In genomic region chrX:99384594-99385374, GRCh38 we compare ENCODE assay signal across 36 cellular contexts.
"Had no signal": no experiment of that assay in that cellular context is flagged by ENCODE, and none has a peak within 500 bp of the region (broad histone marks: within the 10 kb centered on the region; RNA-seq: fewer than 3 reads in every experiment).

No MANE protein-coding gene starts in this region.

- H3K4me1 ChIP-seq: adrenal gland, body of pancreas, breast epithelium had no signal

- FAIRE-seq: astrocyte, TTC549 had no signal

- H3K4me3 Mint-ChIP-seq: activated B cell treated with CpG ODN at 0.5 μM for 24 hours; activated CD4-positive, alpha-beta memory T cell treated with anti-CD3 and anti-CD28 coated beads for 36 hours; activated CD4-positive, alpha-beta T cell treated with anti-CD3 and anti-CD28 coated beads, Interleukin-2, amount 10 ng/mL, durations not matched to agents 24 days and 14 days; activated CD8-positive, alpha-beta T cell treated with anti-CD3 and anti-CD28 coated beads for 36 hours; activated naive CD4-positive, alpha-beta T cell treated with anti-CD3 and anti-CD28 coated beads for 36 hours; activated naive CD8-positive, alpha-beta T cell treated with anti-CD3 and anti-CD28 coated beads for 36 hours; activated T-cell treated with anti-CD3 and anti-CD28 coated beads, Interleukin-2, amount 50 U/mL, for 4 hours; activated T-cell treated with anti-CD3 and anti-CD28 coated beads, Interleukin-2, amount 50 U/mL, for 72 hours; activated T-helper 1 cell treated with anti-CD3 and anti-CD28 coated beads, Interleukin-12 subunit alpha, Interleukin-12 subunit beta, Interleukin-2, Interleukin-4 antibody, amounts not matched to agents 30 ng/mL and 10 ng/mL and 1 ng/mL, durations not matched to agents 14 hours and 24 hours and 36 hours; activated T-helper 17 cell treated with anti-CD3 and anti-CD28 coated beads, Interleukin-2, amount 50 U/mL, for 72 hours; T-helper 1 cell treated with Interleukin-12 subunit alpha and Interleukin-12 subunit beta and Interleukin-4 antibody, amounts not matched to agents 30 μg/mL and 1 μg/mL, for 36 hours; T-helper 2 cell treated with Interferon-gamma antibody and Interleukin-4, amounts not matched to agents 5 μg/mL and 100 μg/mL, for 36 hours had no signal

- DNase-seq: activated B cell treated with CpG ODN at 0.5 μM for 24 hours; activated CD4-positive, alpha-beta memory T cell treated with anti-CD3 and anti-CD28 coated beads for 36 hours; activated CD4-positive, alpha-beta T cell treated with anti-CD3 and anti-CD28 coated beads for 4 hours; activated CD4-positive, alpha-beta T cell treated with anti-CD3 and anti-CD28 coated beads, Interleukin-2, amount 10 ng/mL, durations not matched to agents 24 days and 14 days; activated CD4-positive, alpha-beta T cell treated with anti-CD3 and anti-CD28 coated beads, Interleukin-2, amount 50 U/mL, for 1 hour; activated CD4-positive, alpha-beta T cell treated with anti-CD3 and anti-CD28 coated beads, Interleukin-2, amount 50 U/mL, for 4 hours; activated CD4-positive, CD25-positive, alpha-beta regulatory T cell treated with anti-CD3 and anti-CD28 coated beads, Interleukin-2, amount 50 U/mL, for 72 hours; activated CD8-positive, alpha-beta memory T cell treated with anti-CD3 and anti-CD28 coated beads, Interleukin-2, amount 50 U/mL, for 4 hours; activated CD8-positive, alpha-beta T cell treated with anti-CD3 and anti-CD28 coated beads for 36 hours; activated effector memory CD4-positive, alpha-beta T cell treated with anti-CD3 and anti-CD28 coated beads, Interleukin-2, amount 50 U/mL, for 16 hours; activated gamma-delta T cell treated with Interleukin-2 at 50 U/mL for 16 hours; activated naive CD4-positive, alpha-beta T cell; activated naive CD4-positive, alpha-beta T cell treated with anti-CD3 and anti-CD28 coated beads for 36 hours; activated naive CD4-positive, alpha-beta T cell treated with anti-CD3 and anti-CD28 coated beads, Interleukin-2, amount 50 U/mL, for 16 hours; activated naive CD8-positive, alpha-beta T cell treated with anti-CD3 and anti-CD28 coated beads for 36 hours; activated T-cell treated with anti-CD3 and anti-CD28 coated beads for 4 hours; activated T-cell treated with anti-CD3 and anti-CD28 coated beads, Interleukin-2, amount 50 U/mL, for 1 hour; activated T-cell treated with anti-CD3 and anti-CD28 coated beads, Interleukin-2, amount 50 U/mL, for 4 hours; activated T-cell treated with anti-CD3 and anti-CD28 coated beads, Interleukin-2, amount 50 U/mL, for 72 hours; adrenal gland; amniotic stem cell; aorta; body of pancreas; brain microvascular endothelial cell; central memory CD4-positive, alpha-beta T cell; T-helper 2 cell; T-helper 9 cell had no signal

- H3K4me1 Mint-ChIP-seq: activated B cell treated with CpG ODN at 0.5 μM for 24 hours; activated CD4-positive, alpha-beta T cell treated with anti-CD3 and anti-CD28 coated beads, Interleukin-2, amount 10 ng/mL, durations not matched to agents 24 days and 14 days; activated naive CD8-positive, alpha-beta T cell treated with anti-CD3 and anti-CD28 coated beads for 36 hours; activated T-helper 17 cell treated with anti-CD3 and anti-CD28 coated beads, Interleukin-2, amount 50 U/mL, for 72 hours had no signal

- H3K4me3 ChIP-seq: adrenal gland, body of pancreas, breast epithelium had no signal

- H3K9me3 Mint-ChIP-seq: activated CD4-positive, alpha-beta T cell treated with anti-CD3 and anti-CD28 coated beads, Interleukin-2, amount 10 ng/mL, durations not matched to agents 24 days and 14 days; activated CD8-positive, alpha-beta T cell treated with anti-CD3 and anti-CD28 coated beads for 36 hours; activated naive CD8-positive, alpha-beta T cell treated with anti-CD3 and anti-CD28 coated beads for 36 hours; T-helper 1 cell treated with Interleukin-12 subunit alpha and Interleukin-12 subunit beta and Interleukin-4 antibody, amounts not matched to agents 30 μg/mL and 1 μg/mL, for 36 hours had no signal

- H3K27ac Mint-ChIP-seq: activated B cell treated with CpG ODN at 0.5 μM for 24 hours; activated CD4-positive, alpha-beta memory T cell treated with anti-CD3 and anti-CD28 coated beads for 36 hours; activated CD4-positive, alpha-beta T cell treated with anti-CD3 and anti-CD28 coated beads, Interleukin-2, amount 10 ng/mL, durations not matched to agents 24 days and 14 days; activated CD8-positive, alpha-beta T cell treated with anti-CD3 and anti-CD28 coated beads for 36 hours; activated naive CD4-positive, alpha-beta T cell treated with anti-CD3 and anti-CD28 coated beads for 36 hours; activated naive CD4-positive, alpha-beta T cell treated with anti-CD3 and anti-CD28 coated beads, Interleukin-2, amount 50 U/mL, for 72 hours; activated naive CD8-positive, alpha-beta T cell treated with anti-CD3 and anti-CD28 coated beads for 36 hours; activated T-cell treated with anti-CD3 and anti-CD28 coated beads, Interleukin-2, amount 50 U/mL, for 72 hours; activated T-helper 1 cell treated with anti-CD3 and anti-CD28 coated beads, Interleukin-12 subunit alpha, Interleukin-12 subunit beta, Interleukin-2, Interleukin-4 antibody, amounts not matched to agents 30 ng/mL and 10 ng/mL and 1 ng/mL, durations not matched to agents 14 hours and 24 hours and 36 hours; activated T-helper 17 cell treated with anti-CD3 and anti-CD28 coated beads, Interleukin-2, amount 50 U/mL, for 72 hours; T-helper 1 cell treated with Interleukin-12 subunit alpha and Interleukin-12 subunit beta and Interleukin-4 antibody, amounts not matched to agents 30 μg/mL and 1 μg/mL, for 36 hours; T-helper 2 cell treated with Interferon-gamma antibody and Interleukin-4, amounts not matched to agents 5 μg/mL and 100 μg/mL, for 36 hours had no signal

- H3K27me3 Mint-ChIP-seq: activated B cell treated with CpG ODN at 0.5 μM for 24 hours; activated CD4-positive, alpha-beta memory T cell treated with anti-CD3 and anti-CD28 coated beads for 36 hours; activated CD4-positive, alpha-beta T cell treated with anti-CD3 and anti-CD28 coated beads, Interleukin-2, amount 10 ng/mL, durations not matched to agents 24 days and 14 days; activated CD8-positive, alpha-beta T cell treated with anti-CD3 and anti-CD28 coated beads for 36 hours; activated naive CD8-positive, alpha-beta T cell treated with anti-CD3 and anti-CD28 coated beads for 36 hours; activated T-helper 17 cell treated with anti-CD3 and anti-CD28 coated beads, Interleukin-2, amount 50 U/mL, for 72 hours had no signal

- H3K27ac ChIP-seq: adrenal gland, body of pancreas, brain microvascular endothelial cell, breast epithelium, VCaP had no signal

- H3K36me3 ChIP-seq: adrenal gland, brain microvascular endothelial cell, breast epithelium had no signal

- H3K36me3 Mint-ChIP-seq: activated CD4-positive, alpha-beta memory T cell treated with anti-CD3 and anti-CD28 coated beads for 36 hours; activated naive CD4-positive, alpha-beta T cell treated with anti-CD3 and anti-CD28 coated beads, Interleukin-2, amount 50 U/mL, for 72 hours; activated naive CD8-positive, alpha-beta T cell treated with anti-CD3 and anti-CD28 coated beads for 36 hours had no signal

- H3K9me3 ChIP-seq: body of pancreas had no signal
